10 cellular contexts compared by ENCODE assay signal in the genomic region with DNA sequence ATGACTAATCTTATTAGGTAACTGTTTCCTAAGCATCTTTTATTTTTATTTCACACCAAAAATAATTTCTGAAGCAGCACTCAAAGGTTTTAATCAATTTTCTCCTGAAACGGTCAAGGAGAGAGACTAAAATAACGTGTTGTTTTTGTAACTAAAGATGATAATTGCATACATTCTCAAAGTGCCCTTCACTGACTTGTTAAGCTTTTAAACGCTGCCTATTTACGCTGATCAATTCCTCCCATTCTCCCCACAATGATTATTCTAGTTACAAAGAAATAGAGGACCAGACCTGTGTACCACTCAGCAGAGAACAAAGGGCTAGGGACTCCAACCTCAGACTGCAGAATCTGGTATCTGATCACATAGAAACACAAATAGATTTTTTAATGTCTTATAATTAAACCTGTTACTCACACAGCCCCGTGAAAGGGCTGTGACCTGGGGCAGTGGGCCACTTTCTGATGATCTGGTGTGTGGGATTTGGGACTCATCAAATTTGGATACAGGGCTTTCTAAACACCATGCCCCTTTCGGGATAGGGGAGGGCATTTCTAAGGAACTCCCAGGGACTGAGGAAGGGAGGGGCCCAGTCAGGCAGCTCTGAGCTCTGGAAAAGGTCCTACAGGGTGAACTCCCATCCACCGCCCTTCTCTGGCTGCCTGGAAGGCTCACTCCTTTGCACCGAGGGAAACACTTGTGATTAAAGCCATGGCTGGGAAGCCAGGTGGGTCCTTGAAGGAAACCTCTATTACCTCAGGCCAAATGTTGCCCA.
A peak's percentile ranks its signal among the peaks of the same experiment; 100 is the strongest.
DNase-seq lines count a peak whose midpoint lies in the region; ATAC-seq, FAIRE-seq and TF ChIP-seq lines count a peak whose summit lies in the region.
"Had no signal": no experiment of that assay in that cellular context is flagged by ENCODE, and none has a peak within 500 bp of the region (broad histone marks: within the 10 kb centered on the region; RNA-seq: fewer than 3 reads in every experiment).

No MANE protein-coding gene starts in this region.

- DNase-seq in activated naive CD4-positive, alpha-beta T cell treated with anti-CD3 and anti-CD28 coated beads for 36 hours, result no peak
- DNase-seq in lung (ENCODE audit: low spot score), result no peak
- peak; percentile 35 for DNase-seq in urothelium cell line (ENCODE audit: low spot score)
- DNase-seq: NCI-H1930 had no signal

- H3K27ac Mint-ChIP-seq in activated naive CD4-positive, alpha-beta T cell treated with anti-CD3 and anti-CD28 coated beads, Interleukin-2, amount 50 U/mL, for 24 hours, result peak overlapping the region; percentile 32
- no peak overlapping the region for H3K27ac Mint-ChIP-seq in activated naive CD4-positive, alpha-beta T cell treated with anti-CD3 and anti-CD28 coated beads for 36 hours
- H3K27ac Mint-ChIP-seq in brain, result peak overlapping the region; percentile 86 to 96 (median 92)

- H3K4me1 Mint-ChIP-seq in activated naive CD4-positive, alpha-beta T cell treated with anti-CD3 and anti-CD28 coated beads, Interleukin-2, amount 50 U/mL, for 24 hours, result peaks cover 16% of the 10 kb centered on the region
- H3K4me1 Mint-ChIP-seq in activated naive CD4-positive, alpha-beta T cell treated with anti-CD3 and anti-CD28 coated beads for 36 hours (ENCODE audit: low read depth), result peaks cover 17% of the 10 kb centered on the region
- peaks cover 91% of the 10 kb centered on the region for H3K4me1 Mint-ChIP-seq in brain

- H3K27ac ChIP-seq in lung (ENCODE audit: low read depth in 1 of 2, low read length in 1 of 2), result peak overlapping the region; percentile 23 to 30

- no peaks in the 10 kb centered on the region for H3K9me3 Mint-ChIP-seq in activated naive CD4-positive, alpha-beta T cell treated with anti-CD3 and anti-CD28 coated beads, Interleukin-2, amount 50 U/mL, for 24 hours
- no peaks in the 10 kb centered on the region for H3K9me3 Mint-ChIP-seq in activated naive CD4-positive, alpha-beta T cell treated with anti-CD3 and anti-CD28 coated beads for 36 hours
- H3K9me3 Mint-ChIP-seq in brain, result no peaks in the 10 kb centered on the region

- no peaks in the 10 kb centered on the region for H3K36me3 Mint-ChIP-seq in activated naive CD4-positive, alpha-beta T cell treated with anti-CD3 and anti-CD28 coated beads, Interleukin-2, amount 50 U/mL, for 24 hours
- H3K36me3 Mint-ChIP-seq in activated naive CD4-positive, alpha-beta T cell treated with anti-CD3 and anti-CD28 coated beads for 36 hours (ENCODE audit: low read depth), result no peaks in the 10 kb centered on the region
- no peaks in the 10 kb centered on the region for H3K36me3 Mint-ChIP-seq in brain
- H3K36me3 Mint-ChIP-seq: activated CD8-positive, alpha-beta memory T cell treated with anti-CD3 and anti-CD28 coated beads, Interleukin-2, amount 10 ng/mL, durations not matched to agents 7 days and 5 days had no signal

- peaks cover 13 to 24% of the 10 kb centered on the region in 2 donors for H3K4me1 ChIP-seq in lung (ENCODE audit: control insufficient read depth in 2 of 2, insufficient read depth in 2 of 2, low read length in 2 of 2)

- H3K9me3 ChIP-seq in lung (ENCODE audit: control insufficient read depth in 2 of 2, insufficient read depth in 1 of 2, low read length in 1 of 2), result no peaks in the 10 kb centered on the region

- H3K27me3 ChIP-seq in lung (ENCODE audit: control insufficient read depth, insufficient read depth), result no peaks in the 10 kb centered on the region

- H3K36me3 ChIP-seq in lung (ENCODE audit: control insufficient read depth in 2 of 2, insufficient read depth in 2 of 2, low read length in 2 of 2), result no peaks in the 10 kb centered on the region

- TF ChIP-seq CTCF in brain (conservative IDR thresholded peaks at IDR 0.05) (no peak), lung (IDR thresholded peaks at IDR 0.05; ENCODE audit: control extremely low read depth, extremely low read depth) (no peak)

- ATAC-seq in lung (ENCODE audit: insufficient read depth, low FRiP score) (peak; percentile 17), HG03457 (IDR thresholded peaks at IDR 0.05; ENCODE audit: unreplicated experiment) (no peak), HG03108 (IDR thresholded peaks at IDR 0.05; ENCODE audit: unreplicated experiment) (no peak), HG03442 (IDR thresholded peaks at IDR 0.05; ENCODE audit: unreplicated experiment) (no peak)

- FAIRE-seq in urothelium cell line (lab: Jason Lieb, UNC), result no peak

- CTCF ChIA-PET in activated naive CD4-positive, alpha-beta T cell treated with anti-CD3 and anti-CD28 coated beads for 36 hours (lab: Charles Lee), result interaction anchor here (1.6 to 2.3 kb wide), 2 partner anchors 13 to 197 kb away, joined by 5 to 11 read pairs; no protein-coding TSS in a partner anchor

- WGBS in lung, 2 donors, result 61 to 76% methylated on average over 8 of the region's 8 CpGs

- no peak overlapping the region for H3K4me3 Mint-ChIP-seq in activated naive CD4-positive, alpha-beta T cell treated with anti-CD3 and anti-CD28 coated beads, Interleukin-2, amount 50 U/mL, for 24 hours
- no peak overlapping the region for H3K4me3 Mint-ChIP-seq in activated naive CD4-positive, alpha-beta T cell treated with anti-CD3 and anti-CD28 coated beads for 36 hours
- H3K4me3 Mint-ChIP-seq in brain, result peak overlapping the region in 4 of 5 experiments; percentile 6 to 56 (median 37)
- H3K4me3 Mint-ChIP-seq: activated CD8-positive, alpha-beta memory T cell treated with anti-CD3 and anti-CD28 coated beads, Interleukin-2, amount 10 ng/mL, durations not matched to agents 7 days and 5 days had no signal

- intact Hi-C loops in activated naive CD4-positive, alpha-beta T cell treated with anti-CD3 and anti-CD28 coated beads for 36 hours (cut with micrococcal nuclease), result loop anchor here (1.0 to 5.0 kb wide), 5 partner anchors 8 to 594 kb away; no protein-coding TSS in a partner anchor

- H3K27me3 Mint-ChIP-seq in activated naive CD4-positive, alpha-beta T cell treated with anti-CD3 and anti-CD28 coated beads, Interleukin-2, amount 50 U/mL, for 24 hours, result no peaks in the 10 kb centered on the region
- H3K27me3 Mint-ChIP-seq in activated naive CD4-positive, alpha-beta T cell treated with anti-CD3 and anti-CD28 coated beads for 36 hours (ENCODE audit: low read depth), result no peaks in the 10 kb centered on the region
- no peaks in the 10 kb centered on the region for H3K27me3 Mint-ChIP-seq in brain

- H3K4me3 ChIP-seq in lung, result no peak overlapping the region

Comparison
In these comparisons a context has a peak if more than half of its experiments do, and no peak if none do; other contexts are left out.
1. H3K4me3 Mint-ChIP-seq: peak in brain (4 of 5); none in activated naive CD4-positive, alpha-beta T cell treated with anti-CD3 and anti-CD28 coated beads, Interleukin-2, amount 50 U/mL, for 24 hours (single experiment) and activated naive CD4-positive, alpha-beta T cell treated with anti-CD3 and anti-CD28 coated beads for 36 hours (single experiment).